Comparison of ENCODE assay signal across 1 cellular context in genomic region chr6:92231220-92231701, GRCh38.
TF ChIP-seq lines count a peak whose summit lies in the region.

No MANE protein-coding gene starts in this region.

TF ChIP-seq in GM12878, 131 proteins besides CTCF, POLR2A, EP300 and RAD21 (continued from another document):
- TF ChIP-seq ZNF274 (IDR thresholded peaks at IDR 0.05; ENCODE audit: insufficient read depth, insufficient read length) (no peak), SIX5 (IDR thresholded peaks at IDR 0.05; ENCODE audit: low read depth, low read length, severe bottlenecking) (no peak), NBN (IDR thresholded peaks at IDR 0.05) (peak; percentile 88), BACH1 (IDR thresholded peaks at IDR 0.05; ENCODE audit: borderline replicate concordance) (peak; percentile 49; the same call in 1 of the 2 replicates), USF2 (IDR thresholded peaks at IDR 0.05; ENCODE audit: borderline replicate concordance, low read depth, low read length) (no peak), NR2F1 (conservative IDR thresholded peaks at IDR 0.05) (peak; percentile 58), CREB1 (IDR thresholded peaks at IDR 0.05; ENCODE audit: low read depth) (no peak), BHLHE40 (IDR thresholded peaks at IDR 0.05; ENCODE audit: borderline replicate concordance in 1 of 2, low read depth in 2 of 2, low read length in 1 of 2) (peak in 1 of 2 experiments; percentile 13; a peak in 1 of 4 replicates), CBX5 (IDR thresholded peaks at IDR 0.05; ENCODE audit: low read depth) (no peak), NFIC (IDR thresholded peaks at IDR 0.05; ENCODE audit: low read depth, low read length) (peak; percentile 61; the same call in 1 of the 2 replicates), ETV6 (conservative IDR thresholded peaks at IDR 0.05 in 1 of 2, IDR thresholded peaks at IDR 0.05 in 1 of 2; ENCODE audit: borderline replicate concordance in 1 of 2, low read depth in 1 of 2) (peak in 1 of 2 experiments; percentile 90; a peak in 1 of 4 replicates), PKNOX1 (IDR thresholded peaks at IDR 0.05) (peak; percentile 74), LARP7 (IDR thresholded peaks at IDR 0.05) (no peak)
